In genomic region chr13:89937420-89937819, GRCh38 we compare ENCODE assay signal across 29 cellular contexts.
"Had no signal": no experiment of that assay in that cellular context is flagged by ENCODE, and none has a peak within 500 bp of the region (broad histone marks: within the 10 kb centered on the region; RNA-seq: fewer than 3 reads in every experiment).

No MANE protein-coding gene starts in this region.

- H3K4me3 Mint-ChIP-seq: stimulated activated effector memory CD8-positive, alpha-beta T cell treated with anti-CD3 and anti-CD28 coated beads, Interleukin-12 subunit alpha, Interleukin-12 subunit beta, amount 100 ng/mL, for 72 hours; stimulated activated memory B cell treated with anti-CD40 and anti-IgM and Interleukin-4, amounts not matched to agents 10 μg/mL and 1 μg/mL and 100 μg/mL, for 72 hours; stimulated activated naive B cell treated with anti-CD40 and anti-IgM and Interleukin-4, amounts not matched to agents 10 μg/mL and 1 μg/mL and 100 μg/mL, for 72 hours; stimulated activated naive CD8-positive, alpha-beta T cell treated with anti-CD3 and anti-CD28 coated beads, Interleukin-15, amount 100 ng/mL, for 72 hours; stimulated activated naive CD8-positive, alpha-beta T cell treated with anti-CD3 and anti-CD28 coated beads, Interleukin-15, Interleukin-2, amounts not matched to agents 100 ng/mL and 50 ng/mL, for 24 hours; type B pancreatic cell had no signal

- H3K9me3 ChIP-seq: stomach, suprapubic skin, testis, thoracic aorta, thyroid gland, tibial artery, tibial nerve, transverse colon, upper lobe of left lung, upper lobe of right lung, uterus, vagina had no signal

- H3K27ac Mint-ChIP-seq: stimulated activated effector memory CD8-positive, alpha-beta T cell treated with anti-CD3 and anti-CD28 coated beads, Interleukin-12 subunit alpha, Interleukin-12 subunit beta, amount 100 ng/mL, for 72 hours; stimulated activated memory B cell treated with anti-CD40 and anti-IgM and Interleukin-4, amounts not matched to agents 10 μg/mL and 1 μg/mL and 100 μg/mL, for 72 hours; stimulated activated naive B cell treated with anti-CD40 and anti-IgM and Interleukin-4, amounts not matched to agents 10 μg/mL and 1 μg/mL and 100 μg/mL, for 72 hours; stimulated activated naive CD8-positive, alpha-beta T cell treated with anti-CD3 and anti-CD28 coated beads, Interleukin-15, amount 100 ng/mL, for 72 hours; stimulated activated naive CD8-positive, alpha-beta T cell treated with anti-CD3 and anti-CD28 coated beads, Interleukin-15, Interleukin-2, amounts not matched to agents 100 ng/mL and 50 ng/mL, for 24 hours; type B pancreatic cell had no signal

- DNase-seq: stimulated activated CD4-positive, alpha-beta T cell treated with anti-CD3 and anti-CD28 coated beads, Interleukin-2, amount 100 ng/mL, for 48 hours; stimulated activated CD4-positive, alpha-beta T cell treated with anti-CD3 and anti-CD28 coated beads, Interleukin-4, amount 100 ng/mL, for 1 hour; stimulated activated CD4-positive, alpha-beta T cell treated with anti-CD3 and anti-CD28 coated beads, Interleukin-4, amount 100 ng/mL, for 24 hours; stimulated activated CD4-positive, alpha-beta T cell treated with anti-CD3 and anti-CD28 coated beads, Interleukin-4, amount 100 ng/mL, for 4 hours; stimulated activated CD8-positive, alpha-beta memory T cell treated with anti-CD3 and anti-CD28 coated beads, Interleukin-4, amount 100 ng/mL, for 48 hours; stimulated activated naive B cell treated with anti-CD40 and anti-IgM and Interleukin-4, amounts not matched to agents 10 μg/mL and 1 μg/mL and 100 μg/mL, for 72 hours; stimulated activated naive CD4-positive, alpha-beta T cell; stimulated activated naive CD4-positive, alpha-beta T cell treated with Interleukin-2 at 50 U/mL for 16 hours; stimulated activated naive CD8-positive, alpha-beta T cell treated with anti-CD3 and anti-CD28 coated beads, Interleukin-15, amount 100 ng/mL, for 72 hours; stimulated activated naive CD8-positive, alpha-beta T cell treated with anti-CD3 and anti-CD28 coated beads, Interleukin-15, Interleukin-2, amounts not matched to agents 100 U/mL and 50 U/mL, for 24 hours; stomach; substantia nigra; testis; thyroid gland; tibial artery; transverse colon; trophoblast cell; upper lobe of left lung; upper lobe of right lung; uterus had no signal

- H3K27me3 Mint-ChIP-seq: stimulated activated memory B cell treated with anti-CD40 and anti-IgM and Interleukin-4, amounts not matched to agents 10 μg/mL and 1 μg/mL and 100 μg/mL, for 72 hours; stimulated activated naive B cell treated with anti-CD40 and anti-IgM and Interleukin-4, amounts not matched to agents 10 μg/mL and 1 μg/mL and 100 μg/mL, for 72 hours; stimulated activated naive CD8-positive, alpha-beta T cell treated with anti-CD3 and anti-CD28 coated beads, Interleukin-15, amount 100 ng/mL, for 72 hours; stimulated activated naive CD8-positive, alpha-beta T cell treated with anti-CD3 and anti-CD28 coated beads, Interleukin-15, Interleukin-2, amounts not matched to agents 100 ng/mL and 50 ng/mL, for 24 hours; type B pancreatic cell had no signal

- ATAC-seq: stimulated activated effector memory CD8-positive, alpha-beta T cell treated with anti-CD3 and anti-CD28 coated beads, Interleukin-12 subunit alpha, Interleukin-12 subunit beta, amount 100 ng/mL, for 72 hours; stimulated activated memory B cell treated with anti-CD40 and anti-IgM and Interleukin-4, amounts not matched to agents 10 μg/mL and 1 μg/mL and 100 μg/mL, for 72 hours; stimulated activated naive B cell treated with anti-CD40 and anti-IgM and Interleukin-4, amounts not matched to agents 10 μg/mL and 1 μg/mL and 100 μg/mL, for 72 hours; stimulated activated naive CD8-positive, alpha-beta T cell treated with anti-CD3 and anti-CD28 coated beads, Interleukin-15, amount 100 ng/mL, for 72 hours; stimulated activated naive CD8-positive, alpha-beta T cell treated with anti-CD3 and anti-CD28 coated beads, Interleukin-15, Interleukin-2, amounts not matched to agents 100 U/mL and 50 U/mL, for 24 hours; upper lobe of right lung had no signal

- H3K4me1 ChIP-seq: stomach, suprapubic skin, testis, thyroid gland, tibial artery, tibial nerve, transverse colon, upper lobe of left lung, upper lobe of right lung, uterus, vagina had no signal

- H3K36me3 ChIP-seq: stomach, suprapubic skin, thoracic aorta, thyroid gland, tibial artery, tibial nerve, transverse colon, upper lobe of left lung, upper lobe of right lung, uterus, vagina had no signal

- H3K4me3 ChIP-seq: stomach, suprapubic skin, testis, thoracic aorta, thyroid gland, tibial artery, tibial nerve, transverse colon, upper lobe of left lung, upper lobe of right lung, uterus, vagina had no signal

- FAIRE-seq: urothelium cell line had no signal

- H3K36me3 Mint-ChIP-seq: stimulated activated effector memory CD8-positive, alpha-beta T cell treated with anti-CD3 and anti-CD28 coated beads, Interleukin-12 subunit alpha, Interleukin-12 subunit beta, amount 100 ng/mL, for 72 hours; stimulated activated memory B cell treated with anti-CD40 and anti-IgM and Interleukin-4, amounts not matched to agents 10 μg/mL and 1 μg/mL and 100 μg/mL, for 72 hours; stimulated activated naive B cell treated with anti-CD40 and anti-IgM and Interleukin-4, amounts not matched to agents 10 μg/mL and 1 μg/mL and 100 μg/mL, for 72 hours; type B pancreatic cell had no signal

- H3K27ac ChIP-seq: stomach, suprapubic skin, testis, thoracic aorta, thyroid gland, tibial artery, tibial nerve, transverse colon, upper lobe of left lung, upper lobe of right lung, uterus, vagina had no signal

- H3K27me3 ChIP-seq: stomach, suprapubic skin, testis, thyroid gland, tibial artery, tibial nerve, transverse colon, upper lobe of left lung, upper lobe of right lung, uterus, vagina had no signal

- H3K4me1 Mint-ChIP-seq: stimulated activated effector memory CD8-positive, alpha-beta T cell treated with anti-CD3 and anti-CD28 coated beads, Interleukin-12 subunit alpha, Interleukin-12 subunit beta, amount 100 ng/mL, for 72 hours; stimulated activated memory B cell treated with anti-CD40 and anti-IgM and Interleukin-4, amounts not matched to agents 10 μg/mL and 1 μg/mL and 100 μg/mL, for 72 hours; stimulated activated naive B cell treated with anti-CD40 and anti-IgM and Interleukin-4, amounts not matched to agents 10 μg/mL and 1 μg/mL and 100 μg/mL, for 72 hours; stimulated activated naive CD8-positive, alpha-beta T cell treated with anti-CD3 and anti-CD28 coated beads, Interleukin-15, amount 100 ng/mL, for 72 hours had no signal
